Comparison of ENCODE assay signal across 1 cellular context in the genomic region with DNA sequence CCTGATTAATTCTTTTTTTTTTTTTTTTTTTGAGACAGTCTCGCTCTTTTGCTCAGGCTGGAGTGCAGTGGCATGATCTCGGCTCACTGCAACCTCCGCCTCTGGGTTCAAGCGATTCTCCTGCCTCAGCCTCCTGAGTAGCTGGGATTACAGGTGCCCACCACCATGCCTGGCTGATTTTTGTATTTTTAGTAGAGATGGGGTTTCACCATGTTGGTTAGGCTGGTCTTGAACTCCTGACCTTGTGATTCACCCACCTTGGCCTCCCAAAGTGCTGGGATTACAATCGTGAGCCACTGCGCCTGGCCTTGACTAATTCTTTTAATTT. TPM values are rescaled to one million over a fixed set of nuclear protein-coding genes. Genes with fewer than 3 reads are reported as not detected.
"Had no signal": no experiment of that assay in that cellular context is flagged by ENCODE, and none has a peak within 500 bp of the region (broad histone marks: within the 10 kb centered on the region; RNA-seq: fewer than 3 reads in every experiment).

No MANE protein-coding gene starts in this region.

RNA-seq across cellular contexts. Expression of gene CDK5R1, which starts 37.7 kb away (rescaled TPM):
- total RNA-seq: ascending aorta had no signal
